ENCODE assay signal across 8 cellular contexts in genomic region chr11:67427364-67427859, GRCh38. TPM values are rescaled to one million over a fixed set of nuclear protein-coding genes. Genes with fewer than 3 reads are reported as not detected.
A peak's percentile ranks its signal among the peaks of the same experiment; 100 is the strongest.
DNase-seq lines count a peak whose midpoint lies in the region; ATAC-seq, FAIRE-seq and TF ChIP-seq lines count a peak whose summit lies in the region.
"Not testable (repeated sequence)": the region's sequence is repeated elsewhere in the genome, so short reads cannot be mapped to it uniquely, and the experiment has no call there.

No MANE protein-coding gene starts in this region.

- H3K4me1 ChIP-seq in BLaER1 (peaks cover 51% of the 10 kb centered on the region), astrocyte (ENCODE audit: insufficient read depth, low read length) (peaks cover 14% of the 10 kb centered on the region), neutrophil (ENCODE audit: control insufficient read depth in 1 of 2, insufficient read depth in 1 of 2, low read depth in 1 of 2, low read length in 1 of 2) (peaks cover 18 to 25% of the 10 kb centered on the region in 2 experiments), stomach smooth muscle (ENCODE audit: control insufficient read depth, insufficient read depth, low read length) (peaks cover 26% of the 10 kb centered on the region)
- not testable (repeated sequence) for H3K4me1 ChIP-seq in HUES6 (ENCODE audit: control insufficient read depth, insufficient read depth, low read length)

- H4K20me1 ChIP-seq in BLaER1, result peaks cover 35% of the 10 kb centered on the region
- not testable (repeated sequence) for H4K20me1 ChIP-seq in astrocyte (ENCODE audit: insufficient read depth, low read length)

- H3K4me3 ChIP-seq in BLaER1, result peak overlapping the region; percentile 92
- H3K4me3 ChIP-seq in HUES6 (ENCODE audit: low read depth, low read length), result peak overlapping the region; percentile 99
- H3K4me3 ChIP-seq in astrocyte (ENCODE audit: insufficient read depth, low read depth, low read length), result peak overlapping the region; percentile 99
- H3K4me3 ChIP-seq in neutrophil (ENCODE audit: low read depth in 1 of 2, low read length in 1 of 2), result peak overlapping the region; percentile 74 to 78
- peak overlapping the region; percentile 96 to 98 for H3K4me3 ChIP-seq in stomach smooth muscle (ENCODE audit: low read length in 2 of 2)

- DNase-seq in T-helper 2 cell treated with Interferon-gamma antibody and Interleukin-4, amounts not matched to agents 5 μg/mL and 100 μg/mL, for 36 hours (ENCODE audit: low spot score); astrocyte (ENCODE audit: low read depth); epithelial cell of prostate (ENCODE audit: low read depth, low spot score): not testable (repeated sequence)
- peak; percentile 65 for DNase-seq in left lobe of liver (ENCODE audit: low spot score)

- peaks cover 26% of the 10 kb centered on the region for H3K79me2 ChIP-seq in astrocyte (ENCODE audit: insufficient read depth, low read length)

- H3K27ac ChIP-seq in BLaER1 (peak overlapping the region; percentile 87), astrocyte (ENCODE audit: low read depth, low read length) (peak overlapping the region; percentile 46), epithelial cell of prostate (peak overlapping the region; percentile 58), neutrophil (peak overlapping the region; percentile 81), stomach smooth muscle (ENCODE audit: low read length) (peak overlapping the region; percentile 88)
- not testable (repeated sequence) for H3K27ac ChIP-seq in HUES6 (ENCODE audit: low read depth, low read length)

- peak overlapping the region; percentile 97 for H3K4me3 Mint-ChIP-seq in T-helper 2 cell treated with Interferon-gamma antibody and Interleukin-4, amounts not matched to agents 5 μg/mL and 100 μg/mL, for 36 hours
- peak overlapping the region; percentile 97 for H3K4me3 Mint-ChIP-seq in astrocyte (ENCODE audit: unreplicated experiment)

- H3K36me3 Mint-ChIP-seq in T-helper 2 cell treated with Interferon-gamma antibody and Interleukin-4, amounts not matched to agents 5 μg/mL and 100 μg/mL, for 36 hours (ENCODE audit: low read depth), result peaks cover 14% of the 10 kb centered on the region
- H3K36me3 Mint-ChIP-seq in astrocyte (ENCODE audit: low read depth, unreplicated experiment), result not testable (repeated sequence)

- H3K4me1 Mint-ChIP-seq in T-helper 2 cell treated with Interferon-gamma antibody and Interleukin-4, amounts not matched to agents 5 μg/mL and 100 μg/mL, for 36 hours (ENCODE audit: low read depth), result peaks cover 35% of the 10 kb centered on the region
- H3K4me1 Mint-ChIP-seq in astrocyte (ENCODE audit: low read depth, unreplicated experiment), result not testable (repeated sequence)

- H2AFZ ChIP-seq in astrocyte (ENCODE audit: low read depth, low read length), result peak overlapping the region; percentile 97

- H3K27me3 Mint-ChIP-seq in T-helper 2 cell treated with Interferon-gamma antibody and Interleukin-4, amounts not matched to agents 5 μg/mL and 100 μg/mL, for 36 hours (ENCODE audit: low read depth); astrocyte (ENCODE audit: low read depth, unreplicated experiment): not testable (repeated sequence)

- not testable (repeated sequence) for H3K9me3 ChIP-seq in BLaER1; HUES6 (ENCODE audit: control insufficient read depth, insufficient read depth, low read depth, low read length); astrocyte (ENCODE audit: insufficient read depth, low read depth, low read length); neutrophil; stomach smooth muscle (ENCODE audit: control insufficient read depth in 2 of 2, low read length in 2 of 2)

- TF ChIP-seq CTCF in astrocyte (IDR thresholded peaks at IDR 0.05; ENCODE audit: insufficient read depth, low read depth, low read length); neutrophil (IDR thresholded peaks at IDR 0.05): not testable (repeated sequence)

- not testable (repeated sequence) for FAIRE-seq in astrocyte (lab: Jason Lieb, UNC)

- peak overlapping the region; percentile 94 for H3K9ac ChIP-seq in BLaER1
- H3K9ac ChIP-seq in HUES6 (ENCODE audit: low read length), result peak overlapping the region; percentile 26
- peak overlapping the region; percentile 98 for H3K9ac ChIP-seq in astrocyte (ENCODE audit: low read length)
- peak overlapping the region; percentile 87 to 98 for H3K9ac ChIP-seq in stomach smooth muscle (ENCODE audit: low read length in 2 of 2)

- H3K36me3 ChIP-seq in BLaER1, result peaks cover 32% of the 10 kb centered on the region
- H3K36me3 ChIP-seq in HUES6 (ENCODE audit: control insufficient read depth, insufficient read depth, low read length), result peaks cover 22% of the 10 kb centered on the region
- not testable (repeated sequence) for H3K36me3 ChIP-seq in astrocyte (ENCODE audit: insufficient read depth, low read length)
- H3K36me3 ChIP-seq in neutrophil, result peaks cover 29% of the 10 kb centered on the region
- peaks cover 4 to 16% of the 10 kb centered on the region in 2 donors for H3K36me3 ChIP-seq in stomach smooth muscle (ENCODE audit: control insufficient read depth in 2 of 2, insufficient read depth in 2 of 2, low read length in 2 of 2)

- H3K4me2 ChIP-seq in BLaER1 (peak overlapping the region; percentile 87), astrocyte (ENCODE audit: low read length) (peak overlapping the region; percentile 100)

- peak; percentile 55 for ATAC-seq in left lobe of liver

- peak overlapping the region; percentile 97 for H3K27ac Mint-ChIP-seq in T-helper 2 cell treated with Interferon-gamma antibody and Interleukin-4, amounts not matched to agents 5 μg/mL and 100 μg/mL, for 36 hours
- peak overlapping the region; percentile 38 for H3K27ac Mint-ChIP-seq in astrocyte (ENCODE audit: unreplicated experiment)

- not testable (repeated sequence) for H3K9me3 Mint-ChIP-seq in T-helper 2 cell treated with Interferon-gamma antibody and Interleukin-4, amounts not matched to agents 5 μg/mL and 100 μg/mL, for 36 hours; astrocyte (ENCODE audit: unreplicated experiment)

- H3K27me3 ChIP-seq in BLaER1; HUES6 (ENCODE audit: control insufficient read depth, insufficient read depth, low read length); astrocyte (ENCODE audit: insufficient read depth, low read length); neutrophil; stomach smooth muscle (ENCODE audit: control insufficient read depth in 1 of 2, insufficient read depth in 2 of 2, low read length in 2 of 2): not testable (repeated sequence)

RNA-seq across cellular contexts. Expression of gene RPS6KB2, which starts 0.9 kb away (rescaled TPM):
- total RNA-seq in astrocyte (52.9 and 57.0 TPM in 2 replicates), left lobe of liver (31.5 TPM)

RNA-seq across cellular contexts. Expression of gene PTPRCAP, which starts 10.1 kb away (rescaled TPM):
- total RNA-seq in astrocyte, result 1.7 and 2.3 TPM in 2 replicates
- total RNA-seq in left lobe of liver, result 2.2 TPM

RNA-seq across cellular contexts. Expression of gene CARNS1, which starts 11.9 kb away (rescaled TPM):
- total RNA-seq in astrocyte, result 0.10 and 0.23 TPM in 2 replicates
- 0.28 TPM for total RNA-seq in left lobe of liver

RNA-seq across cellular contexts. Expression of gene CORO1B, which starts 15.9 kb away (rescaled TPM):
- total RNA-seq in astrocyte (102 and 124 TPM in 2 replicates), left lobe of liver (44.1 TPM)

RNA-seq across cellular contexts. Expression of gene TBC1D10C, which starts 23.5 kb away (rescaled TPM):
- 0.16 TPM in 1 of 2 replicates, not detected in the other for total RNA-seq in astrocyte
- 1.1 TPM for total RNA-seq in left lobe of liver

Comparison
In these comparisons a context has a peak if more than half of its experiments do, and no peak if none do; other contexts are left out.
1. H3K9ac ChIP-seq: peak in every context shown above with its lines; median percentile 98 in astrocyte; 94 in BLaER1; 92 in stomach smooth muscle; 26 in HUES6.